8 cellular contexts compared by ENCODE assay signal in the genomic region with DNA sequence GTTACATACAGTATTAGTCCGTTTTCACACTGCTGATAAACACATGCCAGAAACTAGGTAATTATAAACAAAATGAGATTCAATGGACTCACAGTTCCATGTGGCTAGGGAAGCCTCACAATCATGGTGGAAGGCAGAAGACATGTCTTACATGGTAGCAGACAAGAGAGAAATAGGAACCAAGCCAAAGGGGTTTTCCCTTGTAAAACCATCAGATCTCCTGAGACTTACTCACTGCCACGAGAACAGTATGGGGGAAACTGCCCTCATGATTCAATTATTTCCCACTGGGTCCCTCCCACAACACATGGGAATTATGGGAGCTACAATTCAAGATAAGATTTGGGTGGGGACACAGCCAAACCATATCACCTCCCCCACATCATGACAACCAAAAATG. TPM values are rescaled to one million over a fixed set of nuclear protein-coding genes. Genes with fewer than 3 reads are reported as not detected.
DNase-seq lines count a peak whose midpoint lies in the region; ATAC-seq, FAIRE-seq and TF ChIP-seq lines count a peak whose summit lies in the region.
"Not testable (repeated sequence)": the region's sequence is repeated elsewhere in the genome, so short reads cannot be mapped to it uniquely, and the experiment has no call there.

No MANE protein-coding gene starts in this region.

- not testable (repeated sequence) for FAIRE-seq in K562 (lab: Jason Lieb, UNC)

- TF ChIP-seq RAD21 in K562 (CRISPR knock-in tag; conservative IDR thresholded peaks at IDR 0.05 in 1 of 2, IDR thresholded peaks at IDR 0.05 in 1 of 2), result not testable (repeated sequence)

- not testable (repeated sequence) for H3K9me3 ChIP-seq in K562 (replicated peaks; ENCODE audit: control insufficient read depth, insufficient read depth, low read depth, low read length)

- H3K4me1 Mint-ChIP-seq in activated CD8-positive, alpha-beta memory T cell treated with anti-CD3 and anti-CD28 coated beads, Interleukin-2, amount 10 ng/mL, durations not matched to agents 7 days and 5 days, result peaks cover 68% of the 10 kb centered on the region
- peaks cover 70 to 82% of the 10 kb centered on the region in 2 donors for H3K4me1 Mint-ChIP-seq in immature natural killer cell
- peaks cover 73% of the 10 kb centered on the region for H3K4me1 Mint-ChIP-seq in stimulated activated naive CD8-positive, alpha-beta T cell treated with anti-CD3 and anti-CD28 coated beads, Interleukin-15, amount 100 ng/mL, for 72 hours

- H3K27me3 Mint-ChIP-seq in activated CD8-positive, alpha-beta memory T cell treated with anti-CD3 and anti-CD28 coated beads, Interleukin-2, amount 10 ng/mL, durations not matched to agents 7 days and 5 days; immature natural killer cell (ENCODE audit: low read depth in 3 of 3); stimulated activated naive CD8-positive, alpha-beta T cell treated with anti-CD3 and anti-CD28 coated beads, Interleukin-15, amount 100 ng/mL, for 72 hours: not testable (repeated sequence)

- not testable (repeated sequence) for H3K9me1 ChIP-seq in K562 (ENCODE audit: control insufficient read depth, insufficient read depth, low read length)

- CTCF ChIA-PET in activated CD8-positive, alpha-beta memory T cell treated with anti-CD3 and anti-CD28 coated beads, Interleukin-2, amount 10 ng/mL, durations not matched to agents 7 days and 5 days (lab: Charles Lee); K562 (lab: Yijun Ruan, JAX; ENCODE audit: low intra/inter-chr PET ratio): not testable (repeated sequence)

- not testable (repeated sequence) for H3K27me3 ChIP-seq in K562 (ENCODE audit: control insufficient read depth in 2 of 2, insufficient read depth in 2 of 2, low read length in 2 of 2)

- TF ChIP-seq EP300 in K562 (IDR thresholded peaks at IDR 0.05; ENCODE audit: low read length), result not testable (repeated sequence)

- H3K79me2 ChIP-seq in K562 (ENCODE audit: control insufficient read depth, insufficient read depth, low read length), result peaks cover 32% of the 10 kb centered on the region

- not testable (repeated sequence) for H3K9me3 Mint-ChIP-seq in activated CD8-positive, alpha-beta memory T cell treated with anti-CD3 and anti-CD28 coated beads, Interleukin-2, amount 10 ng/mL, durations not matched to agents 7 days and 5 days (ENCODE audit: low read depth); immature natural killer cell
- peaks cover 5 to 17% of the 10 kb centered on the region in 2 donors for H3K9me3 Mint-ChIP-seq in stimulated activated naive CD8-positive, alpha-beta T cell treated with anti-CD3 and anti-CD28 coated beads, Interleukin-15, amount 100 ng/mL, for 72 hours

- H3K4me1 ChIP-seq in K562 (replicated peaks in 1 of 2; ENCODE audit: control insufficient read depth in 2 of 2, insufficient read depth in 2 of 2, low read length in 2 of 2), result not testable (repeated sequence)

- not testable (repeated sequence) for TF ChIP-seq POLR2A in K562 (conservative IDR thresholded peaks at IDR 0.05)

- not testable (repeated sequence) for H3K4me3 ChIP-seq in K562

- H3K4me3 Mint-ChIP-seq in activated CD8-positive, alpha-beta memory T cell treated with anti-CD3 and anti-CD28 coated beads, Interleukin-2, amount 10 ng/mL, durations not matched to agents 7 days and 5 days, result not testable (repeated sequence)
- H3K4me3 Mint-ChIP-seq in immature natural killer cell, result peak overlapping the region in 1 of 5 donors; percentile 11
- H3K4me3 Mint-ChIP-seq in stimulated activated naive CD8-positive, alpha-beta T cell treated with anti-CD3 and anti-CD28 coated beads, Interleukin-15, amount 100 ng/mL, for 72 hours, result peak overlapping the region in 1 of 2 donors; percentile 15

- H3K4me2 ChIP-seq in K562 (ENCODE audit: insufficient read depth, low read length), result not testable (repeated sequence)

- H2AFZ ChIP-seq in K562 (ENCODE audit: low read depth, low read length), result not testable (repeated sequence)

- WGBS in K562 (ENCODE audit: insufficient coverage, low coverage, missing lambda C conversion rate), result 46% methylated on average over 2 of the region's 2 CpGs

- H4K20me1 ChIP-seq in K562 (replicated peaks; ENCODE audit: control insufficient read depth, insufficient read depth, low read length), result not testable (repeated sequence)

- ATAC-seq in GM18502 (IDR thresholded peaks at IDR 0.05; ENCODE audit: poor library complexity, unreplicated experiment) (peak; percentile 35), GM21576 (IDR thresholded peaks at IDR 0.05; ENCODE audit: unreplicated experiment) (peak; percentile 32), HG03097 (IDR thresholded peaks at IDR 0.05; ENCODE audit: low FRiP score, unreplicated experiment) (peak; percentile 32)
- not testable (repeated sequence) for ATAC-seq in activated CD8-positive, alpha-beta memory T cell treated with anti-CD3 and anti-CD28 coated beads, Interleukin-2, amount 10 ng/mL, durations not matched to agents 7 days and 5 days; K562; stimulated activated naive CD8-positive, alpha-beta T cell treated with anti-CD3 and anti-CD28 coated beads, Interleukin-15, amount 100 ng/mL, for 72 hours

- not testable (repeated sequence) for TF ChIP-seq CTCF in K562 (IDR thresholded peaks at IDR 0.05 in 2 of 3, conservative IDR thresholded peaks at IDR 0.05 in 1 of 3; ENCODE audit: insufficient read depth in 2 of 3, low read depth in 1 of 3, low read length in 3 of 3)

- not testable (repeated sequence) for H3K36me3 ChIP-seq in K562 (ENCODE audit: control insufficient read depth, insufficient read depth, low read length)

- not testable (repeated sequence) for H3K27ac ChIP-seq in K562 (ENCODE audit: extremely low read depth, low read depth, low read length)

- intact Hi-C loops in K562 (cut with micrococcal nuclease), result not testable (repeated sequence)

- POLR2A ChIA-PET in K562 (lab: Yijun Ruan, JAX), result not testable (repeated sequence)

- in situ Hi-C loops in K562 (cut with MboI), result not testable (repeated sequence)

- peaks cover 36% of the 10 kb centered on the region for H3K36me3 Mint-ChIP-seq in activated CD8-positive, alpha-beta memory T cell treated with anti-CD3 and anti-CD28 coated beads, Interleukin-2, amount 10 ng/mL, durations not matched to agents 7 days and 5 days
- not testable (repeated sequence) for H3K36me3 Mint-ChIP-seq in immature natural killer cell

- not testable (repeated sequence) for H3K9ac ChIP-seq in K562 (ENCODE audit: insufficient read depth in 1 of 2, low read depth in 2 of 2, low read length in 2 of 2)

- peak; percentile 57 for DNase-seq in NCI-H226
- not testable (repeated sequence) for DNase-seq in activated CD8-positive, alpha-beta memory T cell treated with anti-CD3 and anti-CD28 coated beads, Interleukin-2, amount 10 ng/mL, durations not matched to agents 7 days and 5 days; K562 (ENCODE audit: extremely low read depth in 1 of 4, low spot score in 3 of 4); immature natural killer cell; stimulated activated naive CD8-positive, alpha-beta T cell treated with anti-CD3 and anti-CD28 coated beads, Interleukin-15, amount 100 ng/mL, for 72 hours

- not testable (repeated sequence) for BruUV-seq in K562 (replicated peaks; lab: Mats Ljungman, UMichigan)

- H3K27ac Mint-ChIP-seq in activated CD8-positive, alpha-beta memory T cell treated with anti-CD3 and anti-CD28 coated beads, Interleukin-2, amount 10 ng/mL, durations not matched to agents 7 days and 5 days, result peak overlapping the region; percentile 25
- H3K27ac Mint-ChIP-seq in immature natural killer cell, result peak overlapping the region in 5 of 6 donors; percentile 20 to 76 (median 46)
- peak overlapping the region; percentile 65 to 75 for H3K27ac Mint-ChIP-seq in stimulated activated naive CD8-positive, alpha-beta T cell treated with anti-CD3 and anti-CD28 coated beads, Interleukin-15, amount 100 ng/mL, for 72 hours

RNA-seq across cellular contexts. Expression of gene WDFY1, which starts 5.7 kb away (rescaled TPM):
- total RNA-seq in activated CD8-positive, alpha-beta memory T cell treated with anti-CD3 and anti-CD28 coated beads, Interleukin-2, amount 10 ng/mL, durations not matched to agents 7 days and 5 days, result 10 to 100 TPM; 29.2 to 55.0 TPM
- total RNA-seq in K562 (2011; cell fraction: chromatin; rRNA removed; ENCODE audit: low replicate concordance), result 30.1 and 42.9 TPM in 2 replicates
- total RNA-seq in K562 (2011; cell fraction: nucleolus; rRNA removed), result 23.3 and 31.2 TPM in 2 replicates
- total RNA-seq in K562 (2011; cell fraction: nucleoplasm; rRNA removed), result 25.7 and 27.6 TPM in 2 replicates
- 17.5 and 28.1 TPM in 2 replicates for total RNA-seq in K562 (2014; rRNA removed)
- 21.7 and 22.9 TPM in 2 replicates for total RNA-seq in K562 (2014; rRNA removed; fragmentation: Illumina TruSeq; extraction: Trizol)
- 23.9 and 25.3 TPM in 2 replicates for total RNA-seq in K562 (2015; rRNA removed; fragmentation: Illumina TruSeq; extraction: Trizol)
- 17.7 and 18.3 TPM in 2 replicates for total RNA-seq in K562 (2021)
- polyA plus RNA-seq in K562 (2011; rRNA removed), result 27.6 and 34.8 TPM in 2 replicates
- 25.0 and 26.2 TPM in 2 replicates for polyA plus RNA-seq in K562 (2011; cell fraction: cytosol; rRNA removed)
- 25.8 and 37.3 TPM in 2 replicates for polyA plus RNA-seq in K562 (2011; cell fraction: nucleus; rRNA removed)
- 15.7 and 23.8 TPM in 2 replicates for polyA plus RNA-seq in K562 (2012)
- polyA plus RNA-seq in K562 (2014; fragmentation: Illumina TruSeq; extraction: Trizol), result 14.4 and 17.5 TPM in 2 replicates
- polyA plus RNA-seq in K562 (2014; fragmentation: Nextera tagmentation; extraction: Ambion mirVana), result 1 to 10 TPM; 5.4 to 7.4 TPM
- 13.5 and 16.2 TPM in 2 replicates for polyA plus RNA-seq in K562 (2014; rRNA removed)
- polyA minus RNA-seq in K562 (2011; rRNA and poly(A)+ RNA removed), result 65.6 and 70.4 TPM in 2 replicates
- polyA minus RNA-seq in K562 (2011; cell fraction: cytosol; rRNA and poly(A)+ RNA removed), result 22.4 and 24.8 TPM in 2 replicates
- 28.9 and 42.2 TPM in 2 replicates for polyA minus RNA-seq in K562 (2011; cell fraction: nucleus; rRNA and poly(A)+ RNA removed)
- polyA plus RNA-seq in immature natural killer cell, result 10 to 100 TPM; 39.3 to 58.8 (median 51.0) TPM

RNA-seq across cellular contexts. Expression of gene MRPL44, which starts 17.8 kb away (rescaled TPM):
- total RNA-seq in activated CD8-positive, alpha-beta memory T cell treated with anti-CD3 and anti-CD28 coated beads, Interleukin-2, amount 10 ng/mL, durations not matched to agents 7 days and 5 days, result 10 to 100 TPM; 30.4 to 34.9 TPM
- 5.0 and 7.2 TPM in 2 replicates for total RNA-seq in K562 (2011; cell fraction: chromatin; rRNA removed; ENCODE audit: low replicate concordance)
- total RNA-seq in K562 (2011; cell fraction: nucleolus; rRNA removed), result 5.2 and 5.7 TPM in 2 replicates
- 6.1 and 6.8 TPM in 2 replicates for total RNA-seq in K562 (2011; cell fraction: nucleoplasm; rRNA removed)
- total RNA-seq in K562 (2014; rRNA removed) (18.3 and 20.2 TPM in 2 replicates), K562 (2014; rRNA removed; fragmentation: Illumina TruSeq; extraction: Trizol) (24.0 and 26.7 TPM in 2 replicates), K562 (2015; rRNA removed; fragmentation: Illumina TruSeq; extraction: Trizol) (24.5 and 26.0 TPM in 2 replicates), K562 (2021) (19.3 and 20.7 TPM in 2 replicates)
- polyA plus RNA-seq in K562 (2011; rRNA removed) (14.5 and 16.5 TPM in 2 replicates), K562 (2014; fragmentation: Illumina TruSeq; extraction: Trizol) (25.4 and 26.7 TPM in 2 replicates), K562 (2014; fragmentation: Nextera tagmentation; extraction: Ambion mirVana) (10 to 100 TPM; 10.4 to 16.4 TPM), K562 (2014; rRNA removed) (20.8 and 23.4 TPM in 2 replicates), immature natural killer cell (10 to 100 TPM; 25.3 to 39.6 (median 36.4) TPM)
- 10.5 and 14.4 TPM in 2 replicates for polyA plus RNA-seq in K562 (2011; cell fraction: cytosol; rRNA removed)
- 3.4 and 3.9 TPM in 2 replicates for polyA plus RNA-seq in K562 (2011; cell fraction: nucleus; rRNA removed)
- polyA plus RNA-seq in K562 (2012), result 14.4 and 17.9 TPM in 2 replicates
- polyA minus RNA-seq in K562 (2011; rRNA and poly(A)+ RNA removed), result 8.6 and 9.7 TPM in 2 replicates
- 8.9 and 10.0 TPM in 2 replicates for polyA minus RNA-seq in K562 (2011; cell fraction: cytosol; rRNA and poly(A)+ RNA removed)
- 4.3 and 7.1 TPM in 2 replicates for polyA minus RNA-seq in K562 (2011; cell fraction: nucleus; rRNA and poly(A)+ RNA removed)
